19 cellular contexts compared by ENCODE assay signal in the genomic region with DNA sequence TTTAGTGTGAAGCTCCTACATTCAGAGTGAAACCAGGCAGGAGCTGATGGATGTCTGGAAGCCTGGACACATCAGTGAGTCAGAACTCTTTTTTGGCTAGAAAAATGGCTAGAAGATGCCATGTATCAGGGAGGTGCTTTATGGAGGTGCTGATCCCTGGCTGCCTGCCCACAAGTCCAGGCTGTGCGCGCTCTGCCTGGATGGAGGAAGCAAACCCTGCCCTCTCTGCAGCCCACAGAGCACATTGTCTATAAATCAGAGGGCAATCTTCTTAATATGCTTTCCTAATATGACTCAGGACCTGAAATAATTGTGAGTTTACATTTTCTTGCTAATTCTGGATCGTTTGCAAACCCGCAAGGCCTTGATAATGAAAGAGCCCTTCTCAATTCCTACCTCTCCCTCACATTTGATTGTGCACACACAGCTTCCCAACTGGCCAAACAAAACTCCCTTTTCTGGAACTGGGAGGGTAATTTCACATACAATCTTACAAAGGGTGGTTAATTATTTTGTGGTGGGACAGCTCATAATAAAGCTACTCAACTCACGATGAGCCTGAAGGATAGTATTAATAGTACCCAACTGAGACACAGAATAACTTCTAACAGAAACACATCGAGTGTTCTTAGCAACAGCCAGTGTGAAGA. TPM values are rescaled to one million over a fixed set of nuclear protein-coding genes. Genes with fewer than 3 reads are reported as not detected.
DNase-seq lines count a peak whose midpoint lies in the region; TF ChIP-seq lines count a peak whose summit lies in the region.
"Had no signal": no experiment of that assay in that cellular context is flagged by ENCODE, and none has a peak within 500 bp of the region (broad histone marks: within the 10 kb centered on the region; RNA-seq: fewer than 3 reads in every experiment).

No MANE protein-coding gene starts in this region.

- intact Hi-C loops in head of caudate nucleus (cut with DNase I) = no loop called here

- peak overlapping the region; percentile 82 for H3K27ac ChIP-seq in substantia nigra (ENCODE audit: low read depth, low read length, poor library complexity, severe bottlenecking)
- H3K27ac ChIP-seq: BLaER1 treated with 17β-estradiol and CSF1 and Interleukin-3, amounts not matched to agents 10 nM and 100 nM; colonic mucosa; heart left ventricle; Peyer's patch had no signal

- no peak overlapping the region for H3K27ac Mint-ChIP-seq in progenitor cell of endocrine pancreas
- H3K27ac Mint-ChIP-seq: activated T-helper 17 cell treated with anti-CD3 and anti-CD28 coated beads, Interleukin-2, amount 50 U/mL, for 72 hours; IgD-negative memory B cell; mesothelial cell of epicardium had no signal

- POLR2A ChIA-PET in HEK293T (lab: Yijun Ruan, JAX) = interaction anchor here (1.8 kb wide), 1 partner anchor 12 kb away, joined by 9 read pairs; the partner anchor contains the start of gene MFAP3L

- CTCF ChIA-PET in HEK293T (lab: Yijun Ruan, JAX) = interaction anchor here (0.7 to 1.7 kb wide), 2 partner anchors 10 to 204 kb away, joined by 4 to 5 read pairs; no protein-coding TSS in a partner anchor

- TF ChIP-seq CTCF in progenitor cell of endocrine pancreas (IDR thresholded peaks at IDR 0.05; ENCODE audit: unreplicated experiment) = no peak

- H3K36me3 Mint-ChIP-seq in progenitor cell of endocrine pancreas (ENCODE audit: insufficient read depth) = no peaks in the 10 kb centered on the region
- H3K36me3 Mint-ChIP-seq: IgD-negative memory B cell, mesothelial cell of epicardium had no signal

- H3K4me3 Mint-ChIP-seq in progenitor cell of endocrine pancreas (ENCODE audit: low read depth) = no peak overlapping the region
- H3K4me3 Mint-ChIP-seq: activated T-helper 17 cell treated with anti-CD3 and anti-CD28 coated beads, Interleukin-2, amount 50 U/mL, for 72 hours; IgD-negative memory B cell; mesothelial cell of epicardium had no signal

- no peaks in the 10 kb centered on the region for H3K9me3 Mint-ChIP-seq in progenitor cell of endocrine pancreas (ENCODE audit: low read depth)
- H3K9me3 Mint-ChIP-seq: activated T-helper 17 cell treated with anti-CD3 and anti-CD28 coated beads, Interleukin-2, amount 50 U/mL, for 72 hours; IgD-negative memory B cell had no signal

- no peaks in the 10 kb centered on the region for H3K4me1 Mint-ChIP-seq in progenitor cell of endocrine pancreas (ENCODE audit: low read depth)
- H3K4me1 Mint-ChIP-seq: activated T-helper 17 cell treated with anti-CD3 and anti-CD28 coated beads, Interleukin-2, amount 50 U/mL, for 72 hours; IgD-negative memory B cell; mesothelial cell of epicardium had no signal

- DNase-seq in GM03348 (ENCODE audit: low spot score) (peak; percentile 42), amniotic epithelial cell (ENCODE audit: low read depth) (peak; percentile 97), head of caudate nucleus (peak in 25 of 42 donors; percentile 19 to 82 (median 50)), substantia nigra (lab: John Stamatoyannopoulos, UW) (peak in 29 of 49 donors; percentile 5 to 78 (median 34)), NCI-H1930 (lab: John Stamatoyannopoulos, UW) (no peak), progenitor cell of endocrine pancreas (ENCODE audit: low spot score, unreplicated experiment) (no peak), HEK293T (ENCODE audit: extremely low spot score) (no peak)
- DNase-seq: colonic mucosa; DMS 273 treated with DMSO at 0.1 percent for 48 hours; heart left ventricle; NCI-H524 treated with DMSO at 0.1 percent for 48 hours; Peyer's patch; stimulated activated CD4-positive, alpha-beta T cell treated with anti-CD3 and anti-CD28 coated beads, Interleukin-4, amount 100 ng/mL, for 24 hours; stimulated activated CD8-positive, alpha-beta memory T cell treated with anti-CD3 and anti-CD28 coated beads, Interleukin-4, amount 100 ng/mL, for 48 hours; SW 1271 had no signal

- H3K27me3 Mint-ChIP-seq in progenitor cell of endocrine pancreas = peaks cover 22% of the 10 kb centered on the region
- H3K27me3 Mint-ChIP-seq: activated T-helper 17 cell treated with anti-CD3 and anti-CD28 coated beads, Interleukin-2, amount 50 U/mL, for 72 hours; IgD-negative memory B cell had no signal

TF ChIP-seq in HEK293T, 16 proteins besides CTCF, POLR2A, EP300 and RAD21:
- TF ChIP-seq FOXK2 (IDR thresholded peaks at IDR 0.05) (no peak), SP1 (IDR thresholded peaks at IDR 0.05) (no peak), ZNF384 (IDR thresholded peaks at IDR 0.05) (no peak)

RNA-seq across cellular contexts. Expression of gene MFAP3L, which starts 11.7 kb away (rescaled TPM):
- total RNA-seq in progenitor cell of endocrine pancreas = 3.3 and 3.4 TPM in 2 replicates

Comparison
In these comparisons a context has a peak if more than half of its experiments do, and no peak if none do; other contexts are left out.
1. DNase-seq: peak in GM03348 (single experiment), amniotic epithelial cell (single experiment), head of caudate nucleus (25 of 42) and substantia nigra (29 of 49); none in NCI-H1930 (0 of 2), progenitor cell of endocrine pancreas (single experiment) and HEK293T (single experiment).